Comparison of ENCODE assay signal across 2 cellular contexts in the genomic region with DNA sequence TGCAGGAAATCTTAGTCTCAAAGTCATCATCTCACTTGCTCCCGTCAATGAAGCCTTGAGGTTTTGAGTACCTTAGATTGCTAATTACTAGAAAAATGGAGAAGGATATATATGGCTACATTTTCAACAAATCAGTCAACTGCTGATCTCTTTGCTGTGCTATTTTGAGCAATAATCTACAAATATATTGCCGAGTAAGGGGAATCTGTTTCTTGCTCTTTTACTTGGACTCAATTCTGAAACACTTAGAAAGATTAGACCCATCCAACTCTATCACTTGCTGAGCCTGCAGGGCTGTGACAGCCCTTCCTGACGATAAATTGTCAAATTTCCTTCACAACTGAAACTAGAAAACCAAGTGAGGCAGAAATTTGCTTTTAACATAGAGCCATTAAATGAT.
TF ChIP-seq lines count a peak whose summit lies in the region.

No MANE protein-coding gene starts in this region.

TF ChIP-seq in A549, 52 proteins besides CTCF, POLR2A, EP300 and RAD21:
- TF ChIP-seq SMC3 (IDR thresholded peaks at IDR 0.05) (no peak), MAFK (IDR thresholded peaks at IDR 0.05; ENCODE audit: partially characterized antibody) (peak; percentile 30), JUN (IDR thresholded peaks at IDR 0.05) (no peak)
TF ChIP-seq in A549: peak in this region for 1.

TF ChIP-seq in K562, 482 proteins besides CTCF, POLR2A, EP300 and RAD21:
- TF ChIP-seq ZNF316 (IDR thresholded peaks at IDR 0.05) (peak; percentile 52; the same call in 1 of the 2 replicates), ZNF224 (CRISPR knock-in tag; IDR thresholded peaks at IDR 0.05) (no peak), MAFG (tag; conservative IDR thresholded peaks at IDR 0.05) (peak; percentile 20; the same call in 1 of the 2 replicates), MAFF (IDR thresholded peaks at IDR 0.05; ENCODE audit: low read length) (peak; percentile 40; the same call in 1 of the 2 replicates), C11orf30 (IDR thresholded peaks at IDR 0.05; ENCODE audit: low read depth) (peak; percentile 42; the same call in 1 of the 2 replicates)
TF ChIP-seq in K562: peak in this region for 4.
